In genomic region chr20:32285621-32286334, GRCh38 we compare ENCODE assay signal across 1 cellular context.
TF ChIP-seq lines count a peak whose summit lies in the region.

No MANE protein-coding gene starts in this region.

TF ChIP-seq in K562, 482 proteins besides CTCF, POLR2A, EP300 and RAD21 (continued from another document and continues in another):
- TF ChIP-seq CTCFL (IDR thresholded peaks at IDR 0.05; ENCODE audit: borderline replicate concordance, insufficient read depth, low read depth, low read length, poor library complexity, severe bottlenecking) (no peak), E2F3 (CRISPR knock-in tag; IDR thresholded peaks at IDR 0.05) (no peak), CHAMP1 (IDR thresholded peaks at IDR 0.05) (peak; percentile 81; the same call in 1 of the 2 replicates), ETS1 (conservative IDR thresholded peaks at IDR 0.05; ENCODE audit: control insufficient read depth, low read depth, low read length) (no peak), ARNT (IDR thresholded peaks at IDR 0.05) (peak in 1 of 2 experiments; percentile 72; a peak in 1 of 4 replicates), BMI1 (IDR thresholded peaks at IDR 0.05; ENCODE audit: low read length) (no peak), IRF1 (CRISPR knock-in tag; IDR thresholded peaks at IDR 0.05; ENCODE audit: borderline replicate concordance) (no peak), CSDE1 (IDR thresholded peaks at IDR 0.05) (no peak), ZBTB8A (IDR thresholded peaks at IDR 0.05; ENCODE audit: partially characterized antibody) (no peak), DMBX1 (CRISPR knock-in tag; IDR thresholded peaks at IDR 0.05; ENCODE audit: borderline replicate concordance) (no peak), SAP30 (IDR thresholded peaks at IDR 0.05; ENCODE audit: borderline replicate concordance, insufficient read depth, low read depth, low read length, poor library complexity, severe bottlenecking) (no peak), NCOR1 (IDR thresholded peaks at IDR 0.05) (peak; percentile 93), ATF7 (IDR thresholded peaks at IDR 0.05) (peak; percentile 88), ZNF24 (IDR thresholded peaks at IDR 0.05) (no peak), TARDBP (IDR thresholded peaks at IDR 0.05) (no peak), ZNF780A (CRISPR knock-in tag; IDR thresholded peaks at IDR 0.05) (no peak), PYGO2 (tag; IDR thresholded peaks at IDR 0.05) (peak; percentile 79), KLF1 (tag; IDR thresholded peaks at IDR 0.05) (no peak), ZNF274 (IDR thresholded peaks at IDR 0.05; ENCODE audit: borderline replicate concordance, low read depth, low read length) (no peak), ZNF445 (CRISPR knock-in tag; IDR thresholded peaks at IDR 0.05; ENCODE audit: low read depth) (no peak), KLF6 (CRISPR knock-in tag; IDR thresholded peaks at IDR 0.05; ENCODE audit: borderline replicate concordance) (no peak), TCF3 (CRISPR knock-in tag; IDR thresholded peaks at IDR 0.05) (peak; percentile 97), SREBF1 (IDR thresholded peaks at IDR 0.05; ENCODE audit: borderline replicate concordance, low read depth, low read length) (no peak), NR4A1 (CRISPR knock-in tag; IDR thresholded peaks at IDR 0.05) (no peak), NR4A1 (tag; IDR thresholded peaks at IDR 0.05) (peak; percentile 52; the same call in 1 of the 2 replicates), RCOR1 (IDR thresholded peaks at IDR 0.05; ENCODE audit: borderline replicate concordance in 1 of 2, low read depth in 2 of 2, low read length in 2 of 2) (peak; percentile 96 to 100), ZFP1 (CRISPR knock-in tag; IDR thresholded peaks at IDR 0.05) (no peak), SETDB1 (IDR thresholded peaks at IDR 0.05; ENCODE audit: low read length) (no peak), HMGXB4 (CRISPR knock-in tag; IDR thresholded peaks at IDR 0.05) (no peak), CHD4 (IDR thresholded peaks at IDR 0.05; ENCODE audit: insufficient read depth, insufficient replicate concordance, low read depth, low read length, poor library complexity, severe bottlenecking) (no peak), ZNF740 (CRISPR knock-in tag; IDR thresholded peaks at IDR 0.05) (no peak), ZNF740 (tag; IDR thresholded peaks at IDR 0.05) (no peak), ZNF134 (CRISPR knock-in tag; conservative IDR thresholded peaks at IDR 0.05) (no peak), MITF (IDR thresholded peaks at IDR 0.05) (no peak), SP2 (IDR thresholded peaks at IDR 0.05; ENCODE audit: extremely low read depth, low read depth, low read length, poor library complexity, severe bottlenecking) (no peak), NKRF (IDR thresholded peaks at IDR 0.05; ENCODE audit: borderline replicate concordance) (no peak), HNRNPLL (IDR thresholded peaks at IDR 0.05; ENCODE audit: low read depth, low read length, poor library complexity, severe bottlenecking) (no peak), ATF4 (CRISPR knock-in tag; IDR thresholded peaks at IDR 0.05) (peak; percentile 37; the same call in 1 of the 2 replicates), ZNF12 (CRISPR knock-in tag; IDR thresholded peaks at IDR 0.05) (no peak), ZNF639 (CRISPR knock-in tag; conservative IDR thresholded peaks at IDR 0.05 in 1 of 2, IDR thresholded peaks at IDR 0.05 in 1 of 2) (peak in 1 of 2 experiments; percentile 91; a peak in 2 of 4 replicates), ID3 (CRISPR knock-in tag; IDR thresholded peaks at IDR 0.05) (no peak), ID3 (tag; IDR thresholded peaks at IDR 0.05) (no peak; the same call in 1 of the 2 replicates), PREB (CRISPR knock-in tag; IDR thresholded peaks at IDR 0.05) (no peak), ZNF589 (CRISPR knock-in tag; IDR thresholded peaks at IDR 0.05; ENCODE audit: low read depth) (peak; percentile 90), POLR2B (IDR thresholded peaks at IDR 0.05; ENCODE audit: low read depth, partially characterized antibody) (no peak), TCF15 (CRISPR knock-in tag; IDR thresholded peaks at IDR 0.05) (no peak), RNF2 (IDR thresholded peaks at IDR 0.05) (peak; percentile 65), ZNF79 (CRISPR knock-in tag; IDR thresholded peaks at IDR 0.05; ENCODE audit: low read depth) (no peak), KHSRP (IDR thresholded peaks at IDR 0.05) (no peak), PHTF2 (CRISPR knock-in tag; IDR thresholded peaks at IDR 0.05) (no peak), NFXL1 (CRISPR knock-in tag; IDR thresholded peaks at IDR 0.05) (no peak), PTRF (tag; IDR thresholded peaks at IDR 0.05) (no peak), ZNF668 (CRISPR knock-in tag; IDR thresholded peaks at IDR 0.05) (no peak)
